In the genomic region with DNA sequence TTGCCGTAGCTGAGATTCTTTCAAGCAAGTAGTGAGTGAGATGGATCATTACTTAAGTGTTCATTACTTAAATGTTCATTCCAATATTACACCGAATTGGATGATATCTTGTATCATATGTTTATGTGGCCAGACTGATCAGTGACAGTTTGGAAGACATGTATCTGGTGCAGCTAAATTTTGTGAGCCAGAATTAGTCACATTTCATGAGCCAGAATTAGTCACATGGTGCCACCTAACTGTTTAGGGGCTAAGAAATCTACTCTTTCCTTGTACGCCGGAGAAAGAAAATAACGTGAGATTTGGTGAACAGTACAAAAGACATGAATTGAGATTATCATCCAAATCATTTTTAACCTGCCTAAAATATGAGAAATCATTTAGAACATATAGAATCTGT, we compare ENCODE assay signal across 1 cellular context.
TF ChIP-seq lines count a peak whose summit lies in the region.

No MANE protein-coding gene starts in this region.

TF ChIP-seq in HepG2, 621 proteins besides CTCF, POLR2A, EP300 and RAD21 (continued from another document):
- TF ChIP-seq ZBTB14 (CRISPR knock-in tag; IDR thresholded peaks at IDR 0.05), result no peak
- no peak for TF ChIP-seq ZNF230 (CRISPR knock-in tag; IDR thresholded peaks at IDR 0.05)
- TF ChIP-seq TBX2 (CRISPR knock-in tag; IDR thresholded peaks at IDR 0.05; ENCODE audit: borderline replicate concordance), result no peak
- TF ChIP-seq CHD2 (IDR thresholded peaks at IDR 0.05; ENCODE audit: low read depth, low read length), result no peak
